In genomic region chr16:621526-622105, GRCh38 we compare ENCODE assay signal across 15 cellular contexts. TPM values are rescaled to one million over a fixed set of nuclear protein-coding genes. Genes with fewer than 3 reads are reported as not detected.
DNase-seq lines count a peak whose midpoint lies in the region; ATAC-seq and TF ChIP-seq lines count a peak whose summit lies in the region.
"Had no signal": no experiment of that assay in that cellular context is flagged by ENCODE, and none has a peak within 500 bp of the region (broad histone marks: within the 10 kb centered on the region; RNA-seq: fewer than 3 reads in every experiment).

No MANE protein-coding gene starts in this region.

- H3K27me3 ChIP-seq in endodermal cell (ENCODE audit: control insufficient read depth, insufficient read depth, low read length, poor library complexity, severe bottlenecking), result no peaks in the 10 kb centered on the region
- H3K27me3 ChIP-seq: right atrium auricular region had no signal

- no peaks in the 10 kb centered on the region for H3K4me1 ChIP-seq in endodermal cell (ENCODE audit: control insufficient read depth, insufficient read depth, low read length)
- H3K4me1 ChIP-seq: right atrium auricular region had no signal

- no peak overlapping the region for H3K4me3 Mint-ChIP-seq in endodermal cell
- H3K4me3 Mint-ChIP-seq in stimulated activated naive B cell treated with anti-CD40 and anti-IgM and Interleukin-4, amounts not matched to agents 10 μg/mL and 1 μg/mL and 100 μg/mL, for 72 hours, result no peak overlapping the region
- H3K4me3 Mint-ChIP-seq: CD4-positive, CD25-positive, alpha-beta regulatory T cell; central memory CD8-positive, alpha-beta T cell; naive B cell had no signal

- no peaks in the 10 kb centered on the region for H3K9me3 Mint-ChIP-seq in endodermal cell
- H3K9me3 Mint-ChIP-seq in stimulated activated naive B cell treated with anti-CD40 and anti-IgM and Interleukin-4, amounts not matched to agents 10 μg/mL and 1 μg/mL and 100 μg/mL, for 72 hours, result no peaks in the 10 kb centered on the region
- H3K9me3 Mint-ChIP-seq: CD4-positive, CD25-positive, alpha-beta regulatory T cell; central memory CD8-positive, alpha-beta T cell; naive B cell had no signal

- no peak overlapping the region for H3K4me3 ChIP-seq in endodermal cell (ENCODE audit: low read length)
- H3K4me3 ChIP-seq: right atrium auricular region had no signal

- peaks cover 4% of the 10 kb centered on the region for H3K36me3 Mint-ChIP-seq in endodermal cell (ENCODE audit: low read depth)
- H3K36me3 Mint-ChIP-seq in stimulated activated naive B cell treated with anti-CD40 and anti-IgM and Interleukin-4, amounts not matched to agents 10 μg/mL and 1 μg/mL and 100 μg/mL, for 72 hours, result peaks cover 5 to 9% of the 10 kb centered on the region in 2 donors
- H3K36me3 Mint-ChIP-seq: CD4-positive, CD25-positive, alpha-beta regulatory T cell; naive B cell had no signal

- DNase-seq in DMS79 treated with DMSO at 0.1 percent for 48 hours (lab: John Stamatoyannopoulos, UW) (peak; percentile 64), NCI-H2171 treated with DMSO at 0.1 percent for 48 hours (lab: John Stamatoyannopoulos, UW) (peak; percentile 65), endodermal cell (no peak), omental fat pad (ENCODE audit: low spot score) (no peak), AG08395 (ENCODE audit: low spot score) (no peak)
- DNase-seq in stimulated activated naive B cell treated with anti-CD40 and anti-IgM and Interleukin-4, amounts not matched to agents 10 μg/mL and 1 μg/mL and 100 μg/mL, for 72 hours, result no peak
- DNase-seq: activated CD8-positive, alpha-beta memory T cell treated with anti-CD3 and anti-CD28 coated beads for 24 hours; activated naive CD4-positive, alpha-beta T cell treated with Interleukin-2 at 50 U/mL for 16 hours; CD4-positive, CD25-positive, alpha-beta regulatory T cell; Kasumi-1; naive B cell had no signal

- ATAC-seq in omental fat pad (ENCODE audit: low FRiP score) (peak; percentile 20), GM21528 (IDR thresholded peaks at IDR 0.05; ENCODE audit: low FRiP score, unreplicated experiment) (no peak), GM18519 (IDR thresholded peaks at IDR 0.05; ENCODE audit: low FRiP score, unreplicated experiment) (no peak)
- ATAC-seq in stimulated activated naive B cell treated with anti-CD40 and anti-IgM and Interleukin-4, amounts not matched to agents 10 μg/mL and 1 μg/mL and 100 μg/mL, for 72 hours (replicated peaks), result no peak

- H3K9ac ChIP-seq in endodermal cell (ENCODE audit: extremely low read depth, low read length, poor library complexity, severe bottlenecking), result no peak overlapping the region

- H3K36me3 ChIP-seq in endodermal cell (ENCODE audit: control insufficient read depth, insufficient read depth, low read length), result no peaks in the 10 kb centered on the region
- H3K36me3 ChIP-seq: right atrium auricular region had no signal

- no peaks in the 10 kb centered on the region for H3K27me3 Mint-ChIP-seq in endodermal cell (ENCODE audit: insufficient read depth)
- no peaks in the 10 kb centered on the region for H3K27me3 Mint-ChIP-seq in stimulated activated naive B cell treated with anti-CD40 and anti-IgM and Interleukin-4, amounts not matched to agents 10 μg/mL and 1 μg/mL and 100 μg/mL, for 72 hours
- H3K27me3 Mint-ChIP-seq: CD4-positive, CD25-positive, alpha-beta regulatory T cell; central memory CD8-positive, alpha-beta T cell; naive B cell had no signal

- no peaks in the 10 kb centered on the region for H3K9me3 ChIP-seq in endodermal cell (ENCODE audit: control insufficient read depth, low read length)
- H3K9me3 ChIP-seq: right atrium auricular region had no signal

- H3K27ac Mint-ChIP-seq in endodermal cell, result peak overlapping the region; percentile 48
- no peak overlapping the region for H3K27ac Mint-ChIP-seq in stimulated activated naive B cell treated with anti-CD40 and anti-IgM and Interleukin-4, amounts not matched to agents 10 μg/mL and 1 μg/mL and 100 μg/mL, for 72 hours
- H3K27ac Mint-ChIP-seq: CD4-positive, CD25-positive, alpha-beta regulatory T cell had no signal

- TF ChIP-seq CTCF in endodermal cell (conservative IDR thresholded peaks at IDR 0.05) (no peak), omental fat pad (IDR thresholded peaks at IDR 0.05) (no peak)

- H3K4me1 Mint-ChIP-seq in endodermal cell, result peaks cover 10% of the 10 kb centered on the region
- H3K4me1 Mint-ChIP-seq in stimulated activated naive B cell treated with anti-CD40 and anti-IgM and Interleukin-4, amounts not matched to agents 10 μg/mL and 1 μg/mL and 100 μg/mL, for 72 hours, result peaks cover 0 to 7% of the 10 kb centered on the region in 2 donors
- H3K4me1 Mint-ChIP-seq: CD4-positive, CD25-positive, alpha-beta regulatory T cell; central memory CD8-positive, alpha-beta T cell had no signal

- peak overlapping the region; percentile 38 for H3K27ac ChIP-seq in endodermal cell (ENCODE audit: low read depth, low read length)
- H3K27ac ChIP-seq: right atrium auricular region had no signal

- WGBS in endodermal cell (ENCODE audit: insufficient coverage in 1 of 2, insufficient read length in 1 of 2), 2 experiments, result 90 to 93% methylated on average over 14 to 21 of the region's 21 CpGs

RNA-seq across cellular contexts. Expression of gene WFIKKN1, which starts 9.2 kb away (rescaled TPM):
- total RNA-seq in endodermal cell (10 to 100 TPM in 1 of 2 donors, 1 to 10 TPM in 1; 7.7 to 11.6 TPM), omental fat pad (under 1 TPM in 3 of 4 donors, not detected in 1; 0.19 to 0.63 (median 0.25) TPM)
- 17.0 TPM for polyA plus RNA-seq in endodermal cell (2013, experiment 1 of 2)
- polyA plus RNA-seq in endodermal cell (2013, experiment 2 of 2), result 15.2 TPM
- polyA plus RNA-seq: CD4-positive, CD25-positive, alpha-beta regulatory T cell had no signal

RNA-seq across cellular contexts. Expression of gene METTL26, which starts 14.5 kb away (rescaled TPM):
- 10 to 100 TPM; 72.1 to 79.8 TPM for total RNA-seq in endodermal cell
- 85.0 TPM for polyA plus RNA-seq in endodermal cell (2013, experiment 1 of 2)
- 78.2 TPM for polyA plus RNA-seq in endodermal cell (2013, experiment 2 of 2)
- 100 to 1,000 TPM in 3 of 4 donors, 10 to 100 TPM in 1; 75.7 to 155 (median 111) TPM for total RNA-seq in omental fat pad

RNA-seq across cellular contexts. Expression of gene MCRIP2, which starts 20.0 kb away (rescaled TPM):
- total RNA-seq in endodermal cell (10 to 100 TPM; 22.8 to 34.2 TPM), omental fat pad (10 to 100 TPM; 33.3 to 54.7 (median 41.3) TPM)
- 12.5 TPM for polyA plus RNA-seq in endodermal cell (2013, experiment 1 of 2)
- 12.0 TPM for polyA plus RNA-seq in endodermal cell (2013, experiment 2 of 2)

RNA-seq across cellular contexts. Expression of gene WDR90, which starts 27.5 kb away (rescaled TPM):
- total RNA-seq in endodermal cell (100 to 1,000 TPM; 112 to 120 TPM), omental fat pad (10 to 100 TPM in 3 of 4 donors, 1 to 10 TPM in 1; 7.0 to 25.1 (median 21.2) TPM)
- polyA plus RNA-seq in endodermal cell (2013, experiment 1 of 2), result 50.5 TPM
- polyA plus RNA-seq in endodermal cell (2013, experiment 2 of 2), result 49.8 TPM

RNA-seq across cellular contexts. Expression of gene RAB40C, which starts 31.8 kb away (rescaled TPM):
- total RNA-seq in endodermal cell (10 to 100 TPM; 21.3 to 25.9 TPM), omental fat pad (10 to 100 TPM; 11.6 to 20.6 (median 14.8) TPM)
- 24.0 TPM for polyA plus RNA-seq in endodermal cell (2013, experiment 1 of 2)
- polyA plus RNA-seq in endodermal cell (2013, experiment 2 of 2), result 23.0 TPM

Comparison
In these comparisons a context has a peak if more than half of its experiments do, and no peak if none do; other contexts are left out.
1. DNase-seq: peak in DMS79 treated with DMSO at 0.1 percent for 48 hours (single experiment) and NCI-H2171 treated with DMSO at 0.1 percent for 48 hours (single experiment); none in endodermal cell (single experiment), omental fat pad (single experiment), stimulated activated naive B cell treated with anti-CD40 and anti-IgM and Interleukin-4, amounts not matched to agents 10 μg/mL and 1 μg/mL and 100 μg/mL, for 72 hours (single experiment) and AG08395 (single experiment).
2. RNA of gene WFIKKN1, which starts 9.2 kb away (total RNA-seq): 7.7 to 11.6 TPM in endodermal cell; 0.19 to 0.63 TPM in omental fat pad; every median in the first group is over 4 times any median in the second.